ENCODE assay signal across 2 cellular contexts in genomic region chr5:64417390-64417789, GRCh38.
TF ChIP-seq lines count a peak whose summit lies in the region.

No MANE protein-coding gene starts in this region.

TF ChIP-seq in SK-N-SH treated with all-trans-retinoic acid at 6 μM for 48 hours, 23 proteins besides CTCF, POLR2A, EP300 and RAD21 (continued from another document):
- TF ChIP-seq ZNF70 (CRISPR knock-in tag; IDR thresholded peaks at IDR 0.05) (no peak), PPARA (CRISPR knock-in tag; IDR thresholded peaks at IDR 0.05; ENCODE audit: borderline replicate concordance) (no peak), BACH2 (CRISPR knock-in tag; IDR thresholded peaks at IDR 0.05; ENCODE audit: borderline replicate concordance) (no peak), OSR1 (CRISPR knock-in tag; IDR thresholded peaks at IDR 0.05) (no peak), POU6F1 (CRISPR knock-in tag; IDR thresholded peaks at IDR 0.05; ENCODE audit: borderline replicate concordance, low read depth) (no peak), CREB5 (CRISPR knock-in tag; IDR thresholded peaks at IDR 0.05; ENCODE audit: low read depth) (no peak), ZNF565 (CRISPR knock-in tag; conservative IDR thresholded peaks at IDR 0.05; ENCODE audit: low read depth) (no peak), TCF4 (CRISPR knock-in tag; IDR thresholded peaks at IDR 0.05; ENCODE audit: borderline replicate concordance) (no peak), PATZ1 (CRISPR knock-in tag; IDR thresholded peaks at IDR 0.05; ENCODE audit: borderline replicate concordance) (no peak), GLIS3 (CRISPR knock-in tag; IDR thresholded peaks at IDR 0.05) (no peak)

TF ChIP-seq in SK-N-SH, 30 proteins besides CTCF, POLR2A, EP300 and RAD21 (continued from another document):
- no peak for TF ChIP-seq USF2 (IDR thresholded peaks at IDR 0.05; ENCODE audit: borderline replicate concordance, low read depth, low read length)
- TF ChIP-seq REST (IDR thresholded peaks at IDR 0.05; ENCODE audit: low read depth, low read length), result no peak
- TF ChIP-seq MEF2A (IDR thresholded peaks at IDR 0.05; ENCODE audit: borderline replicate concordance, low read depth), result no peak
